11 cellular contexts compared by ENCODE assay signal in the genomic region with DNA sequence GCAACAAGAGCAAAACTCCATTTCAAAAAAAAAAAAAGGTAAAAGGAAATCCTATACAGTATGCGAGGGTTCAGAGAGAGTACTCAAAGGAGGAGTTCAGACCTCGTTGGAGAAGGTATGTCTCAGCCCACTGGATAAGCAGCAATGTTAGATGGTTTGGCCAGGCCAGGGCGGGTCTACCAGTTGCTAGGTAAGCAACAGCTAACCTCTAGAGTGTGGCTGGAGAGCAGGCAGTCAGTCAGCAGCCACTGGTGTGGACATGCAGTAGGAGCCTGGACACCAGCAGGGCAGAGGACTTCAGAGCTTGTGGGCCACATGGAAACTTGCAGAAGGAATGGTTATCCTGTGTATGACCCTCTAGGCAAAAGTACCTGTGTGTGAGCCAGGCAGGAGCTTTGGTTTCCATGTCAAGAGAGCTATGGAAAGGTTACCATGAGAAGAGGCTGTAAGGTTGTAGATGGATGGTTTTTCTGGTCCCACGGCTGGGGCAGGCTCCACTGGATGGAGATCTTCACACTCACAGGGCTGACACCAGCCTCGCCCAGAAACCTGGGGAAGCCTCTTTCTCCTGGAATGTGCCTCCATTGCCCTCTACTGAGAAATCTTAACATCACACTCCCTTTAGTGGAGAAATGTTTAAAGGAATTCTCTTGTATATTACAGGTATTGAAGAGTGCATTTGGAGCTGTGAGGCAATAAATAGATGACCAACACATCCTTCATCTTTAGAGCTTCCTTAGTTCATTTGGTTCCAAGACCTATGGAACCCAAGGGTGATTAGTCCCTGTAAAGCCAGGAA.
DNase-seq lines count a peak whose midpoint lies in the region; ATAC-seq and TF ChIP-seq lines count a peak whose summit lies in the region.
"Had no signal": no experiment of that assay in that cellular context is flagged by ENCODE, and none has a peak within 500 bp of the region (broad histone marks: within the 10 kb centered on the region; RNA-seq: fewer than 3 reads in every experiment).

No MANE protein-coding gene starts in this region.

- H3K4me3 ChIP-seq in NB4 (ENCODE audit: low read depth, low read length) (no peak overlapping the region), endodermal cell (ENCODE audit: low read length) (no peak overlapping the region), retinal pigment epithelial cell (ENCODE audit: low read length) (no peak overlapping the region)
- H3K4me3 ChIP-seq: sigmoid colon had no signal

- DNase-seq in NCI-H146 (lab: John Stamatoyannopoulos, UW) (peak; percentile 21), NCI-H146 treated with DMSO at 0.1 percent for 48 hours (lab: John Stamatoyannopoulos, UW; ENCODE audit: unreplicated experiment) (no peak), NB4 (ENCODE audit: low read depth) (peak; percentile 30), endodermal cell (peak; percentile 69), retinal pigment epithelial cell (ENCODE audit: low read depth) (no peak), NCI-H345 treated with DMSO at 0.1 percent for 48 hours (lab: John Stamatoyannopoulos, UW; ENCODE audit: unreplicated experiment) (no peak)
- DNase-seq: activated CD8-positive, alpha-beta memory T cell treated with anti-CD3 and anti-CD28 coated beads, Interleukin-2, amount 50 U/mL, for 48 hours; HCEC 1CT; sigmoid colon had no signal

- H3K27ac Mint-ChIP-seq in endodermal cell: no peak overlapping the region

- no peaks in the 10 kb centered on the region for H3K36me3 Mint-ChIP-seq in endodermal cell (ENCODE audit: low read depth)

- no peaks in the 10 kb centered on the region for H3K4me1 ChIP-seq in endodermal cell (ENCODE audit: control insufficient read depth, insufficient read depth, low read length)
- H3K4me1 ChIP-seq: sigmoid colon had no signal

- no peaks in the 10 kb centered on the region for H3K36me3 ChIP-seq in endodermal cell (ENCODE audit: control insufficient read depth, insufficient read depth, low read length)
- H3K36me3 ChIP-seq: sigmoid colon had no signal

- H3K4me1 Mint-ChIP-seq in endodermal cell: no peaks in the 10 kb centered on the region

- no peaks in the 10 kb centered on the region for H3K27me3 ChIP-seq in endodermal cell (ENCODE audit: control insufficient read depth, insufficient read depth, low read length, poor library complexity, severe bottlenecking)
- H3K27me3 ChIP-seq: sigmoid colon had no signal

- peak; percentile 30 for TF ChIP-seq CTCF in NB4 (IDR thresholded peaks at IDR 0.05; ENCODE audit: low read depth, low read length)
- peak; percentile 75 for TF ChIP-seq CTCF in endodermal cell (conservative IDR thresholded peaks at IDR 0.05)
- peak; percentile 55 for TF ChIP-seq CTCF in retinal pigment epithelial cell (conservative IDR thresholded peaks at IDR 0.05; ENCODE audit: low read depth, low read length)

- H3K9ac ChIP-seq in endodermal cell (ENCODE audit: extremely low read depth, low read length, poor library complexity, severe bottlenecking): no peak overlapping the region

- no peak overlapping the region for H3K27ac ChIP-seq in endodermal cell (ENCODE audit: low read depth, low read length)
- H3K27ac ChIP-seq: sigmoid colon had no signal

- no peak overlapping the region for H3K4me3 Mint-ChIP-seq in endodermal cell

- H3K9me3 ChIP-seq in endodermal cell (ENCODE audit: control insufficient read depth, low read length): no peaks in the 10 kb centered on the region
- H3K9me3 ChIP-seq: sigmoid colon had no signal

- 73 to 100% methylated on average over 3 to 5 of the region's 5 CpGs for WGBS in endodermal cell (ENCODE audit: insufficient coverage in 1 of 2, insufficient read length in 1 of 2), 2 experiments

- no peak for ATAC-seq in HG02642 (IDR thresholded peaks at IDR 0.05; ENCODE audit: poor library complexity, unreplicated experiment)
- no peak for ATAC-seq in HG02798 (IDR thresholded peaks at IDR 0.05; ENCODE audit: poor library complexity, unreplicated experiment)

- H3K9me3 Mint-ChIP-seq in endodermal cell: no peaks in the 10 kb centered on the region

- TF ChIP-seq POLR2A in NB4 (IDR thresholded peaks at IDR 0.05; ENCODE audit: extremely low read depth, insufficient read length): no peak

- no peaks in the 10 kb centered on the region for H3K27me3 Mint-ChIP-seq in endodermal cell (ENCODE audit: insufficient read depth)

Comparison
In these comparisons a context has a peak if more than half of its experiments do, and no peak if none do; other contexts are left out.
1. DNase-seq: peak in NCI-H146 (single experiment), NB4 (single experiment) and endodermal cell (single experiment); none in NCI-H146 treated with DMSO at 0.1 percent for 48 hours (single experiment), retinal pigment epithelial cell (single experiment) and NCI-H345 treated with DMSO at 0.1 percent for 48 hours (single experiment).
2. Peak in every context shown above with its lines, with median percentiles within 50 percentile points of each other: CTCF ChIP-seq.